Comparison of ENCODE assay signal across 8 cellular contexts in genomic region chr1:43979528-43980254, GRCh38. TPM values are rescaled to one million over a fixed set of nuclear protein-coding genes. Genes with fewer than 3 reads are reported as not detected.
A peak's percentile ranks its signal among the peaks of the same experiment; 100 is the strongest.
DNase-seq lines count a peak whose midpoint lies in the region; ATAC-seq and TF ChIP-seq lines count a peak whose summit lies in the region.

No MANE protein-coding gene starts in this region.

- H3K4me2 ChIP-seq in KMS-11 (peak overlapping the region; percentile 83), neural progenitor cell (peak overlapping the region; percentile 77)

- POLR2A ChIA-PET in activated CD4-positive, alpha-beta memory T cell treated with anti-CD3 and anti-CD28 coated beads, Interleukin-2, amount 10 ng/mL, durations not matched to agents 7 days and 5 days (lab: Charles Lee) = interaction anchor here (1.3 kb wide), 1 partner anchor 10 kb away, joined by 4 read pairs; the partner anchor contains the start of gene DPH2

- TF ChIP-seq CTCF in KMS-11 (conservative IDR thresholded peaks at IDR 0.05; ENCODE audit: low read depth, low read length) (no peak), fibroblast of mammary gland (conservative IDR thresholded peaks at IDR 0.05; ENCODE audit: control insufficient read depth, insufficient read depth, low read depth, low read length) (no peak), neural progenitor cell (IDR thresholded peaks at IDR 0.05) (no peak)

- H3K27ac Mint-ChIP-seq in activated CD4-positive, alpha-beta memory T cell treated with anti-CD3 and anti-CD28 coated beads, Interleukin-2, amount 10 ng/mL, durations not matched to agents 7 days and 5 days = peak overlapping the region; percentile 44
- peak overlapping the region; percentile 86 for H3K27ac Mint-ChIP-seq in neural progenitor cell

- peaks cover 25% of the 10 kb centered on the region for H3K36me3 Mint-ChIP-seq in activated CD4-positive, alpha-beta memory T cell treated with anti-CD3 and anti-CD28 coated beads, Interleukin-2, amount 10 ng/mL, durations not matched to agents 7 days and 5 days (ENCODE audit: low read depth)
- H3K36me3 Mint-ChIP-seq in neural progenitor cell = peaks cover 25% of the 10 kb centered on the region

- peak overlapping the region; percentile 79 for H3K4me3 Mint-ChIP-seq in activated CD4-positive, alpha-beta memory T cell treated with anti-CD3 and anti-CD28 coated beads, Interleukin-2, amount 10 ng/mL, durations not matched to agents 7 days and 5 days
- peak overlapping the region; percentile 92 for H3K4me3 Mint-ChIP-seq in neural progenitor cell

- H3K79me2 ChIP-seq in KMS-11 (ENCODE audit: insufficient read depth, low read depth) (peaks cover 44% of the 10 kb centered on the region), neural progenitor cell (ENCODE audit: low read depth) (peaks cover 34% of the 10 kb centered on the region)

- H3F3A ChIP-seq in neural progenitor cell (ENCODE audit: low read depth) = peaks cover 30% of the 10 kb centered on the region

- H3K9ac ChIP-seq in KMS-11 (peak overlapping the region; percentile 79), neural progenitor cell (peak overlapping the region; percentile 57)

- H2AFZ ChIP-seq in KMS-11 (ENCODE audit: low read depth) (peak overlapping the region; percentile 22; the same call in 1 of the 2 replicates), neural progenitor cell (replicated peaks) (no peak overlapping the region)

- CTCF ChIA-PET in activated CD4-positive, alpha-beta memory T cell treated with anti-CD3 and anti-CD28 coated beads, Interleukin-2, amount 10 ng/mL, durations not matched to agents 7 days and 5 days (lab: Charles Lee) = interaction anchor here (0.9 kb wide), 1 partner anchor 25 kb away, joined by 4 read pairs; no protein-coding TSS in a partner anchor

- no peak for ATAC-seq in HG02884 (IDR thresholded peaks at IDR 0.05; ENCODE audit: unreplicated experiment)

- H3K27ac ChIP-seq in KMS-11 = peak overlapping the region; percentile 39
- H3K27ac ChIP-seq in neural progenitor cell = no peak overlapping the region

- H3K9me3 ChIP-seq in neural progenitor cell (ENCODE audit: low read depth) = no peaks in the 10 kb centered on the region

- no peaks in the 10 kb centered on the region for H3K27me3 Mint-ChIP-seq in activated CD4-positive, alpha-beta memory T cell treated with anti-CD3 and anti-CD28 coated beads, Interleukin-2, amount 10 ng/mL, durations not matched to agents 7 days and 5 days
- H3K27me3 Mint-ChIP-seq in neural progenitor cell (ENCODE audit: insufficient read depth, low read depth) = peaks cover 4% of the 10 kb centered on the region

- H3K4me1 Mint-ChIP-seq in activated CD4-positive, alpha-beta memory T cell treated with anti-CD3 and anti-CD28 coated beads, Interleukin-2, amount 10 ng/mL, durations not matched to agents 7 days and 5 days = peaks cover 46% of the 10 kb centered on the region
- peaks cover 47% of the 10 kb centered on the region for H3K4me1 Mint-ChIP-seq in neural progenitor cell

- H3K4me1 ChIP-seq in KMS-11 (ENCODE audit: low read depth, poor library complexity, severe bottlenecking) (peaks cover 31% of the 10 kb centered on the region), neural progenitor cell (peaks cover 8% of the 10 kb centered on the region)

- H3K27me3 ChIP-seq in KMS-11 (ENCODE audit: insufficient read depth, low read depth) = no peaks in the 10 kb centered on the region
- no peaks in the 10 kb centered on the region for H3K27me3 ChIP-seq in neural progenitor cell

- H3K36me3 ChIP-seq in KMS-11 (ENCODE audit: insufficient read depth) (no peaks in the 10 kb centered on the region), neural progenitor cell (no peaks in the 10 kb centered on the region)

- H4K20me1 ChIP-seq in KMS-11 (ENCODE audit: insufficient read depth) (no peaks in the 10 kb centered on the region), neural progenitor cell (ENCODE audit: low read depth) (peaks cover 36% of the 10 kb centered on the region)

- H3K4me3 ChIP-seq in KMS-11 (IDR thresholded peaks at IDR 0.05; ENCODE audit: insufficient read depth, low read depth, low read length) (peak overlapping the region; percentile 75), fibroblast of mammary gland (ENCODE audit: control insufficient read depth, low read depth, low read length) (peak overlapping the region; percentile 66), neural progenitor cell (peak overlapping the region; percentile 89)

- DNase-seq in DMS53 (lab: John Stamatoyannopoulos, UW) (peak; percentile 68), DMS53 treated with DMSO at 0.1 percent for 48 hours (lab: John Stamatoyannopoulos, UW; ENCODE audit: unreplicated experiment) (no peak), fibroblast of mammary gland (ENCODE audit: low read depth) (peak; percentile 61), neural progenitor cell (ENCODE audit: low spot score) (peak; percentile 52), cerebellar nuclear complex (lab: John Stamatoyannopoulos, UW) (no peak)
- DNase-seq in activated CD4-positive, alpha-beta memory T cell treated with anti-CD3 and anti-CD28 coated beads, Interleukin-2, amount 10 ng/mL, durations not matched to agents 7 days and 5 days = no peak

- no peaks in the 10 kb centered on the region for H3K9me3 Mint-ChIP-seq in activated CD4-positive, alpha-beta memory T cell treated with anti-CD3 and anti-CD28 coated beads, Interleukin-2, amount 10 ng/mL, durations not matched to agents 7 days and 5 days
- no peaks in the 10 kb centered on the region for H3K9me3 Mint-ChIP-seq in neural progenitor cell

RNA-seq across cellular contexts. Expression of gene B4GALT2, which starts 0.7 kb away (rescaled TPM):
- 10 to 100 TPM; 13.0 to 15.5 TPM for total RNA-seq in activated CD4-positive, alpha-beta memory T cell treated with anti-CD3 and anti-CD28 coated beads, Interleukin-2, amount 10 ng/mL, durations not matched to agents 7 days and 5 days
- 23.7 and 96.3 TPM in 2 replicates for total RNA-seq in neural progenitor cell (ENCODE audit: low replicate concordance)

RNA-seq across cellular contexts. Expression of gene ATP6V0B, which starts 4.9 kb away (rescaled TPM):
- total RNA-seq in activated CD4-positive, alpha-beta memory T cell treated with anti-CD3 and anti-CD28 coated beads, Interleukin-2, amount 10 ng/mL, durations not matched to agents 7 days and 5 days = 100 to 1,000 TPM; 121 TPM
- 39.2 and 71.2 TPM in 2 replicates for total RNA-seq in neural progenitor cell (ENCODE audit: low replicate concordance)

RNA-seq across cellular contexts. Expression of gene DPH2, which starts 9.9 kb away (rescaled TPM):
- total RNA-seq in activated CD4-positive, alpha-beta memory T cell treated with anti-CD3 and anti-CD28 coated beads, Interleukin-2, amount 10 ng/mL, durations not matched to agents 7 days and 5 days = 10 to 100 TPM; 18.0 to 19.2 TPM
- total RNA-seq in neural progenitor cell (ENCODE audit: low replicate concordance) = 9.5 and 20.0 TPM in 2 replicates

RNA-seq across cellular contexts. Expression of gene CCDC24, which starts 11.7 kb away (rescaled TPM):
- 1 to 10 TPM; 1.8 to 2.2 TPM for total RNA-seq in activated CD4-positive, alpha-beta memory T cell treated with anti-CD3 and anti-CD28 coated beads, Interleukin-2, amount 10 ng/mL, durations not matched to agents 7 days and 5 days
- total RNA-seq in neural progenitor cell (ENCODE audit: low replicate concordance) = 3.3 and 13.5 TPM in 2 replicates

RNA-seq across cellular contexts. Expression of gene IPO13, which starts 32.9 kb away (rescaled TPM):
- total RNA-seq in activated CD4-positive, alpha-beta memory T cell treated with anti-CD3 and anti-CD28 coated beads, Interleukin-2, amount 10 ng/mL, durations not matched to agents 7 days and 5 days = 10 to 100 TPM; 21.5 to 23.5 TPM
- 7.2 and 13.2 TPM in 2 replicates for total RNA-seq in neural progenitor cell (ENCODE audit: low replicate concordance)

Comparison
In these comparisons a context has a peak if more than half of its experiments do, and no peak if none do; other contexts are left out.
1. DNase-seq: peak in DMS53 (single experiment), fibroblast of mammary gland (single experiment) and neural progenitor cell (single experiment); none in DMS53 treated with DMSO at 0.1 percent for 48 hours (single experiment), activated CD4-positive, alpha-beta memory T cell treated with anti-CD3 and anti-CD28 coated beads, Interleukin-2, amount 10 ng/mL, durations not matched to agents 7 days and 5 days (single experiment) and cerebellar nuclear complex (0 of 2).
2. Peak in every context shown above with its lines, with median percentiles within 50 percentile points of each other: H3K4me3 ChIP-seq.